In the genomic region with DNA sequence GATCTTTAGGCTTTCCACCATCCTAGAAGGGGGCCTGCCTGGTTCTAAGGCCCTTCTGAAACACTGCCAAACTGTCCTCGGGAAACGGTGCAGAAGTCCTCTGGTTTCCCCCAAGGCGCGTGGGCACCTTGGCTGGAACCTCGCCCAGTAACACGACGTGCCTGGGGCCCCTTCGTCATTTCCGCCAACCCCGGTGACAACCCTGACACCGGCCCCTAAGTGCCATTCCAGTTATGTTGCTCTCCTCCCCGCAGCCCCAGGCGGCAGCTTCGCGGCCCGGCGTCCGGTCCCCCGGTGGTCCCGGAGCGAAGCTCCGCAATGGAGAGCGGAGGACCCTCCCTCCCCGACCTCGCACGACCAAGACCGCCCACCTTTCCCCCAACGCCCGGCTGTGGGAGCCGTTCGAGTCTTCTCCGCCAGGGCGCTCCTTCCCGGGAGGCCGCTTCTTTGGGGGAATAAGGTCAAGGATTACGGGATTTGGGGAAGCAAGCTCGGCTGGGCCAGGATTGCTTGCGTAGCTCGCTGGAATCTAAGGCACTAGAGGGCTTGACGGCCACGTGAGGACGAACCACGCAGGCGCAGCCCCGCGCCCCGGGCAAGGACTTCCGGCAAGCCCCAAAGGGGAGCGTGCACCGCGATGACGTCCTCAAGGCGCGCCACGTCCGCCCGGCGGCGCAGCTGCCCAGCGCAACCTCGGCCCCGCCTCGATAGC, we compare ENCODE assay signal across 8 cellular contexts. TPM values are rescaled to one million over a fixed set of nuclear protein-coding genes. Genes with fewer than 3 reads are reported as not detected.
DNase-seq lines count a peak whose midpoint lies in the region; ATAC-seq and TF ChIP-seq lines count a peak whose summit lies in the region.

No MANE protein-coding gene starts in this region.

- H2AFZ ChIP-seq in PC-3 (ENCODE audit: low read length) = peak overlapping the region; percentile 82

- TF ChIP-seq EP300 in esophagus muscularis mucosa (IDR thresholded peaks at IDR 0.05) = peak; percentile 81

- no peaks in the 10 kb centered on the region for H3K9me3 ChIP-seq in PC-3 (ENCODE audit: low read length)
- no peaks in the 10 kb centered on the region for H3K9me3 ChIP-seq in esophagus muscularis mucosa
- H3K9me3 ChIP-seq in muscle layer of colon (ENCODE audit: low read length) = no peaks in the 10 kb centered on the region

- H3K27me3 ChIP-seq in PC-3 (ENCODE audit: low read length) (no peaks in the 10 kb centered on the region), esophagus muscularis mucosa (no peaks in the 10 kb centered on the region), muscle layer of colon (ENCODE audit: control insufficient read depth in 1 of 2, insufficient read depth in 2 of 2, low read length in 2 of 2) (no peaks in the 10 kb centered on the region)

- CTCF ChIA-PET in PC-3 (lab: Charles Lee) = interaction anchor here (1.0 kb wide), 1 partner anchor 13 kb away, joined by 3 read pairs; no protein-coding TSS in a partner anchor

- H3K4me1 ChIP-seq in PC-3 (ENCODE audit: insufficient read depth, low read length) (peaks cover 12% of the 10 kb centered on the region), esophagus muscularis mucosa (peaks cover 49 to 68% (median 60%) of the 10 kb centered on the region in 4 donors), muscle layer of colon (ENCODE audit: insufficient read depth, low read length) (peaks cover 26% of the 10 kb centered on the region)

- no peaks in the 10 kb centered on the region for H3K27me3 Mint-ChIP-seq in activated T-cell treated with anti-CD3 and anti-CD28 coated beads, Interleukin-2, amount 50 U/mL, for 4 hours (ENCODE audit: low read depth)

- no peak for TF ChIP-seq CTCF in PC-3 (conservative IDR thresholded peaks at IDR 0.05; ENCODE audit: low read depth, low read length)
- peak in 1 of 3 experiments; percentile 20 for TF ChIP-seq CTCF in esophagus muscularis mucosa (IDR thresholded peaks at IDR 0.05)

- 2% methylated on average over 23 of the region's 63 CpGs for WGBS in esophagus muscularis mucosa

- TSS peak; percentile 78 for BruUV-seq in PC-3 (replicated peaks; lab: Mats Ljungman, UMichigan)

- no peaks in the 10 kb centered on the region for H3K9me3 Mint-ChIP-seq in activated T-cell treated with anti-CD3 and anti-CD28 coated beads, Interleukin-2, amount 50 U/mL, for 4 hours

- ATAC-seq in GM21619 (IDR thresholded peaks at IDR 0.05; ENCODE audit: unreplicated experiment) (peak; percentile 57), PC-3 (peak; percentile 72)
- ATAC-seq in activated T-cell treated with anti-CD3 and anti-CD28 coated beads, Interleukin-2, amount 50 U/mL, for 4 hours = peak; percentile 78 to 81

- POLR2A ChIA-PET in PC-3 (lab: Charles Lee; ENCODE audit: unreplicated experiment) = interaction anchor here (0.6 to 0.9 kb wide), 4 partner anchors 15 to 299 kb away, joined by 3 to 8 read pairs (median 3); a partner anchor contains a TSS

- peaks cover 26% of the 10 kb centered on the region for H3K4me1 Mint-ChIP-seq in activated T-cell treated with anti-CD3 and anti-CD28 coated beads, Interleukin-2, amount 50 U/mL, for 4 hours (ENCODE audit: low read depth)

- H3K4me3 ChIP-seq in Jurkat, Clone E6-1 (ENCODE audit: low read length) = peak overlapping the region; percentile 93
- H3K4me3 ChIP-seq in PC-3 (ENCODE audit: low read length) = peak overlapping the region; percentile 88
- H3K4me3 ChIP-seq in esophagus muscularis mucosa = peak overlapping the region; percentile 68 to 93 (median 78)
- H3K4me3 ChIP-seq in muscle layer of colon (ENCODE audit: low read depth in 1 of 2, low read length in 2 of 2) = peak overlapping the region; percentile 86 to 96

- peak overlapping the region; percentile 100 for H3K4me2 ChIP-seq in PC-3 (ENCODE audit: low read length)

- DNase-seq in DMS153 treated with DMSO at 0.1 percent for 48 hours (lab: John Stamatoyannopoulos, UW; ENCODE audit: unreplicated experiment) = peak; percentile 85
- DNase-seq in Jurkat, Clone E6-1 (ENCODE audit: low read depth, low spot score) = peak; percentile 93
- DNase-seq in PC-3 = peak; percentile 95
- DNase-seq in activated T-cell treated with anti-CD3 and anti-CD28 coated beads, Interleukin-2, amount 50 U/mL, for 4 hours = peak; percentile 97
- peak; percentile 99 for DNase-seq in esophagus muscularis mucosa (ENCODE audit: extremely low spot score)
- DNase-seq in stimulated activated CD8-positive, alpha-beta memory T cell treated with anti-CD3 and anti-CD28 coated beads, Interleukin-7, amount 100 ng/mL, for 1 hour (ENCODE audit: low read depth in 2 of 2) = peak; percentile 93 to 94

- H3K36me3 Mint-ChIP-seq in activated T-cell treated with anti-CD3 and anti-CD28 coated beads, Interleukin-2, amount 50 U/mL, for 4 hours (ENCODE audit: insufficient read depth) = peaks cover 9% of the 10 kb centered on the region

- no peaks in the 10 kb centered on the region for H3K9me2 ChIP-seq in PC-3 (replicated peaks; ENCODE audit: low read length)

- H3K36me3 ChIP-seq in PC-3 (ENCODE audit: low read depth, low read length) (peaks cover 3% of the 10 kb centered on the region; the same call in 1 of the 2 replicates), esophagus muscularis mucosa (peaks cover 5 to 33% (median 29%) of the 10 kb centered on the region in 4 donors), muscle layer of colon (ENCODE audit: insufficient read depth, low read length) (peaks cover 1% of the 10 kb centered on the region)

- peak overlapping the region; percentile 94 for H3K4me3 Mint-ChIP-seq in activated T-cell treated with anti-CD3 and anti-CD28 coated beads, Interleukin-2, amount 50 U/mL, for 4 hours

- peaks cover 43% of the 10 kb centered on the region for H3K79me2 ChIP-seq in PC-3 (ENCODE audit: low read length)

- no peaks in the 10 kb centered on the region for H3F3A ChIP-seq in PC-3 (ENCODE audit: low read length, unreplicated experiment)

- H3K9ac ChIP-seq in PC-3 (ENCODE audit: low read length) = peak overlapping the region; percentile 100
- H3K9ac ChIP-seq in muscle layer of colon (ENCODE audit: low read length) = peak overlapping the region; percentile 84

- H3K27ac ChIP-seq in PC-3 (ENCODE audit: low read length) (peak overlapping the region; percentile 100), esophagus muscularis mucosa (replicated peaks in 1 of 4) (peak overlapping the region; percentile 97 to 100 (median 100)), muscle layer of colon (ENCODE audit: low read depth, low read length) (peak overlapping the region; percentile 100)

- H4K20me1 ChIP-seq in PC-3 (ENCODE audit: low read length) = no peaks in the 10 kb centered on the region

- intact Hi-C loops in PC-3 (cut with micrococcal nuclease) (loop anchor here (2.0 to 5.0 kb wide), 3 partner anchors 30 to 56 kb away; a partner anchor contains a TSS), esophagus muscularis mucosa (cut with DNase I) (no loop called here)

- no peak for TF ChIP-seq POLR2A in esophagus muscularis mucosa (IDR thresholded peaks at IDR 0.05; ENCODE audit: low read depth)

RNA-seq across cellular contexts. Expression of a gene that starts 0.6 kb away (rescaled TPM):
- polyA plus RNA-seq in Jurkat, Clone E6-1 (2012; ENCODE audit: insufficient read depth, insufficient read length) = 123 TPM
- 258 and 300 TPM in 2 replicates for total RNA-seq in PC-3 (2014; rRNA removed)
- 100 to 1,000 TPM; 159 to 172 (median 160) TPM for total RNA-seq in activated T-cell treated with anti-CD3 and anti-CD28 coated beads, Interleukin-2, amount 50 U/mL, for 4 hours
- total RNA-seq in esophagus muscularis mucosa = 100 to 1,000 TPM; 280 to 367 (median 334) TPM

RNA-seq across cellular contexts. Expression of a gene that starts 29.0 kb away (rescaled TPM):
- 66.8 TPM for polyA plus RNA-seq in Jurkat, Clone E6-1 (2012; ENCODE audit: insufficient read depth, insufficient read length)
- total RNA-seq in PC-3 (2014; rRNA removed) = 128 and 167 TPM in 2 replicates
- total RNA-seq in activated T-cell treated with anti-CD3 and anti-CD28 coated beads, Interleukin-2, amount 50 U/mL, for 4 hours = 100 to 1,000 TPM in 1 of 3 donors, 10 to 100 TPM in 2; 92.2 to 108 (median 95.0) TPM
- total RNA-seq in esophagus muscularis mucosa = 10 to 100 TPM; 45.7 to 85.2 (median 61.7) TPM

RNA-seq across cellular contexts. Expression of a gene that starts 30.9 kb away (rescaled TPM):
- 1.1 TPM for polyA plus RNA-seq in Jurkat, Clone E6-1 (2012; ENCODE audit: insufficient read depth, insufficient read length)
- total RNA-seq in PC-3 (2014; rRNA removed) (1.0 and 1.5 TPM in 2 replicates), esophagus muscularis mucosa (under 1 TPM in 2 of 4 donors, not detected in 2; 0.19 to 0.33 TPM)
- total RNA-seq in activated T-cell treated with anti-CD3 and anti-CD28 coated beads, Interleukin-2, amount 50 U/mL, for 4 hours = 1 to 10 TPM; 1.4 to 2.7 (median 1.7) TPM

RNA-seq across cellular contexts. Expression of a gene that starts 54.1 kb away (rescaled TPM):
- polyA plus RNA-seq in Jurkat, Clone E6-1 (2012; ENCODE audit: insufficient read depth, insufficient read length) = 1.2 TPM
- 1.4 and 2.4 TPM in 2 replicates for total RNA-seq in PC-3 (2014; rRNA removed)
- total RNA-seq in activated T-cell treated with anti-CD3 and anti-CD28 coated beads, Interleukin-2, amount 50 U/mL, for 4 hours = 1 to 10 TPM in 2 of 3 donors, under 1 TPM in 1; 0.71 to 1.3 (median 1.1) TPM
- 1 to 10 TPM in 3 of 4 donors, under 1 TPM in 1; 0.52 to 3.1 (median 1.7) TPM for total RNA-seq in esophagus muscularis mucosa

RNA-seq across cellular contexts. Expression of a gene that starts 54.4 kb away (rescaled TPM):
- 21.4 TPM for polyA plus RNA-seq in Jurkat, Clone E6-1 (2012; ENCODE audit: insufficient read depth, insufficient read length)
- total RNA-seq in PC-3 (2014; rRNA removed) (58.6 and 79.7 TPM in 2 replicates), esophagus muscularis mucosa (10 to 100 TPM in 3 of 4 donors, 1 to 10 TPM in 1; 2.9 to 24.4 (median 13.7) TPM)
- total RNA-seq in activated T-cell treated with anti-CD3 and anti-CD28 coated beads, Interleukin-2, amount 50 U/mL, for 4 hours = 10 to 100 TPM; 15.1 to 17.4 (median 16.1) TPM

Comparison
In these comparisons a context has a peak if more than half of its experiments do, and no peak if none do; other contexts are left out.
1. Peak in every context shown above with its lines: DNase-seq, ATAC-seq, H3K4me3 ChIP-seq and H3K27ac ChIP-seq.